ENCODE assay signal across 11 cellular contexts in genomic region chr3:24259901-24260512, GRCh38.
DNase-seq lines count a peak whose midpoint lies in the region; TF ChIP-seq lines count a peak whose summit lies in the region.
"Had no signal": no experiment of that assay in that cellular context is flagged by ENCODE, and none has a peak within 500 bp of the region (broad histone marks: within the 10 kb centered on the region; RNA-seq: fewer than 3 reads in every experiment).

No MANE protein-coding gene starts in this region.

- peaks cover 0 to 4% of the 10 kb centered on the region in 2 experiments for H3K36me3 ChIP-seq in mesenchymal stem cell (ENCODE audit: control insufficient read depth in 1 of 2, insufficient read depth in 2 of 2, low read depth in 1 of 2, low read length in 2 of 2)
- no peaks in the 10 kb centered on the region for H3K36me3 ChIP-seq in endodermal cell (ENCODE audit: control insufficient read depth, insufficient read depth, low read length)
- H3K36me3 ChIP-seq in BE2C = no peaks in the 10 kb centered on the region

- no peaks in the 10 kb centered on the region for H3K27me3 Mint-ChIP-seq in endodermal cell (ENCODE audit: insufficient read depth)

- no peak overlapping the region for H3K14ac ChIP-seq in mesenchymal stem cell (ENCODE audit: low read length in 2 of 2)

- no peak overlapping the region for H4K8ac ChIP-seq in mesenchymal stem cell (ENCODE audit: low read length)

- H2BK120ac ChIP-seq in mesenchymal stem cell (ENCODE audit: low read depth, low read length) = no peak overlapping the region

- H3K79me1 ChIP-seq in mesenchymal stem cell (replicated peaks; ENCODE audit: low read length, poor library complexity, severe bottlenecking) = peaks cover 4% of the 10 kb centered on the region

- H3K27ac ChIP-seq in coronary artery (peak overlapping the region; percentile 58 to 72), mesenchymal stem cell (ENCODE audit: low read length, poor library complexity, severe bottlenecking) (no peak overlapping the region), endodermal cell (ENCODE audit: low read depth, low read length) (no peak overlapping the region)

- H3K27ac Mint-ChIP-seq in endodermal cell = no peak overlapping the region
- H3K27ac Mint-ChIP-seq: stimulated activated naive CD8-positive, alpha-beta T cell treated with anti-CD3 and anti-CD28 coated beads, Interleukin-15, Interleukin-2, amounts not matched to agents 100 ng/mL and 50 ng/mL, for 24 hours had no signal

- H3K4me3 Mint-ChIP-seq in endodermal cell = no peak overlapping the region
- H3K4me3 Mint-ChIP-seq: stimulated activated naive CD8-positive, alpha-beta T cell treated with anti-CD3 and anti-CD28 coated beads, Interleukin-15, Interleukin-2, amounts not matched to agents 100 ng/mL and 50 ng/mL, for 24 hours had no signal

- no peak overlapping the region for H2BK12ac ChIP-seq in mesenchymal stem cell (ENCODE audit: low read length in 2 of 2)

- no peak overlapping the region for H4K91ac ChIP-seq in mesenchymal stem cell (ENCODE audit: low read length)

- H3K4me2 ChIP-seq in mesenchymal stem cell (ENCODE audit: low read length, poor library complexity, severe bottlenecking) = no peak overlapping the region

- H3K36me3 Mint-ChIP-seq in endodermal cell (ENCODE audit: low read depth) = no peaks in the 10 kb centered on the region

- 16% methylated on average over 2 of the region's 2 CpGs for WGBS in mesenchymal stem cell
- WGBS in endodermal cell (ENCODE audit: insufficient coverage in 1 of 2, insufficient read length in 1 of 2), 2 experiments = 90 to 94% methylated on average over 2 of the region's 2 CpGs

- H3K18ac ChIP-seq in mesenchymal stem cell (ENCODE audit: low read depth in 1 of 2, low read length in 2 of 2) = no peak overlapping the region

- H3K27me3 ChIP-seq in mesenchymal stem cell (ENCODE audit: control insufficient read depth in 1 of 2, insufficient read depth in 1 of 2, low read length in 2 of 2) = no peaks in the 10 kb centered on the region
- H3K27me3 ChIP-seq in endodermal cell (ENCODE audit: control insufficient read depth, insufficient read depth, low read length, poor library complexity, severe bottlenecking) = peaks cover 9% of the 10 kb centered on the region
- H3K27me3 ChIP-seq in BE2C = no peaks in the 10 kb centered on the region

- H3K4me3 ChIP-seq in coronary artery (no peak overlapping the region), mesenchymal stem cell (ENCODE audit: insufficient read depth in 1 of 2, low read depth in 1 of 2, low read length in 2 of 2) (no peak overlapping the region), endodermal cell (ENCODE audit: low read length) (no peak overlapping the region), BE2C (ENCODE audit: low read depth, low read length) (no peak overlapping the region)

- no peak overlapping the region for H3K4ac ChIP-seq in mesenchymal stem cell (ENCODE audit: low read depth in 1 of 2, low read length in 2 of 2)

- H2AK5ac ChIP-seq in mesenchymal stem cell (ENCODE audit: low read length, severe bottlenecking) = no peak overlapping the region

- peak; percentile 33 for DNase-seq in ELR (ENCODE audit: low read depth)
- DNase-seq in NCI-H226 = peak; percentile 77
- peak; percentile 80 for DNase-seq in coronary artery (ENCODE audit: low spot score)
- DNase-seq in mesenchymal stem cell = peak; percentile 79
- DNase-seq in NCI-H2227 (lab: John Stamatoyannopoulos, UW; ENCODE audit: unreplicated experiment) = no peak
- DNase-seq in T-helper 9 cell = no peak
- no peak for DNase-seq in endodermal cell
- no peak for DNase-seq in BE2C
- DNase-seq: DND-41, mesendoderm had no signal

- H3K9me3 Mint-ChIP-seq in endodermal cell = no peaks in the 10 kb centered on the region

- H3K4me1 Mint-ChIP-seq in endodermal cell = no peaks in the 10 kb centered on the region

- peaks cover 3% of the 10 kb centered on the region for H3K4me1 ChIP-seq in mesenchymal stem cell (ENCODE audit: control insufficient read depth, insufficient read depth, low read depth, low read length)
- no peaks in the 10 kb centered on the region for H3K4me1 ChIP-seq in endodermal cell (ENCODE audit: control insufficient read depth, insufficient read depth, low read length)
- no peaks in the 10 kb centered on the region for H3K4me1 ChIP-seq in BE2C

- no peak overlapping the region for H2BK15ac ChIP-seq in mesenchymal stem cell (ENCODE audit: low read depth, poor library complexity, severe bottlenecking)

- H2AFZ ChIP-seq in mesenchymal stem cell (ENCODE audit: low read depth, low read length) = no peak overlapping the region

- no peak overlapping the region for H2BK5ac ChIP-seq in mesenchymal stem cell (ENCODE audit: low read depth, low read length, poor library complexity, severe bottlenecking)

- TF ChIP-seq CTCF in coronary artery (IDR thresholded peaks at IDR 0.05) (no peak), endodermal cell (conservative IDR thresholded peaks at IDR 0.05) (no peak), BE2C (IDR thresholded peaks at IDR 0.05; ENCODE audit: low read depth, low read length) (no peak)

- H3K23ac ChIP-seq in mesenchymal stem cell (ENCODE audit: low read length in 2 of 2) = no peak overlapping the region

- H3K9ac ChIP-seq in mesenchymal stem cell (ENCODE audit: low read length) (no peak overlapping the region), endodermal cell (ENCODE audit: extremely low read depth, low read length, poor library complexity, severe bottlenecking) (no peak overlapping the region)

- H3K9me3 ChIP-seq in mesenchymal stem cell (ENCODE audit: control insufficient read depth, low read length) = no peaks in the 10 kb centered on the region
- H3K9me3 ChIP-seq in endodermal cell (ENCODE audit: control insufficient read depth, low read length) = no peaks in the 10 kb centered on the region
- H3K9me3 ChIP-seq in BE2C = no peaks in the 10 kb centered on the region

Comparison
In these comparisons a context has a peak if more than half of its experiments do, and no peak if none do; other contexts are left out.
1. DNase-seq: peak in ELR (single experiment), NCI-H226 (single experiment), coronary artery (single experiment) and mesenchymal stem cell (single experiment); none in NCI-H2227 (single experiment), T-helper 9 cell (single experiment), endodermal cell (single experiment) and BE2C (single experiment).
2. H3K27ac ChIP-seq: peak in coronary artery (2 of 2); none in mesenchymal stem cell (single experiment) and endodermal cell (single experiment).